In the genomic region with DNA sequence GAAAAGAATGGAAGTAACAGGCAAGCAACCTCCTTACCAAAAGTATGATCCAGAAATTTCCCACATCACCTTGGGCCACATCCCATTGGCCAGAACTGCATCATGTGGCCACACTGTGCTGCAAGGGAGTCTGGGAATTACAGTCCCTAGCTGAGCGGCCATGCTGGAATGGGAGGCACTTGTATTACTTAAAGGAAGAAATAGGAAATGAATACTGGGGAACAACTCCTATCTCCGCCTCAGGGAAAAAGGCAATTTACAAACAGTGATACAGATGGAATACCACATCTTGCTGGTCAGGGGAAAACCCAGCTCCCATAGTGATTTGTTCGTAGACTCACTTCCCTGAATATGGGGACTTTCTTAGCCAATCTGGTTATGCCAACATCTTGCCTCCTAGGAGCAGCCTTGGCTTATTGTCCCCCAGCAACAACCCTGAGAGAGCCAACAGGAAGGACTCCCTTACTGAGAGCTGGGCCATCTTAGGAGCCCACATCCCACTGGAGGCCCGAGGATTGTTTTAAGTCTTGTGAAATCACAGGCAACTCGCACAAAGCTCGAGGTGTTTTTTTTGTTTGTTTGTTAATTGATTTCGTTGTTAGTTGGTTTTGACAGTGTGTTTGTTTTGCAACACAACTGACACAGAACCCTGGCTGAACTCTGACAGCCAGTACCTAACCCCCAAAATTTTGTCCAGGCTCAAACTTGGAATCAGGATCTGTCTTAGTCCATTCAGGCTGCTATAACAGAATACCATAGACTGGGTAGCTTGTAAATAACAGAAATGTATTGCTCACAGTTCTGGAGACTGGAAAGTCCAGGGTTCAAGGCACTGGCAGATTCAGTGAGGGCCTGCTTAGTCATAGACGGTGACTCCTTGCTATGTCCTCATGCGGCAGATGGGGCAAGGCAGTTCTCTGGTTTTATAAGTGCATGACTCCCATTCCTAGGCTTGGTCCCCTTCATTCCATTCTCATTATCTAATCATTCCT, we compare ENCODE assay signal across 15 cellular contexts. TPM values are rescaled to one million over a fixed set of nuclear protein-coding genes. Genes with fewer than 3 reads are reported as not detected.
DNase-seq lines count a peak whose midpoint lies in the region; ATAC-seq, FAIRE-seq and TF ChIP-seq lines count a peak whose summit lies in the region.
"Had no signal": no experiment of that assay in that cellular context is flagged by ENCODE, and none has a peak within 500 bp of the region (broad histone marks: within the 10 kb centered on the region; RNA-seq: fewer than 3 reads in every experiment).

No MANE protein-coding gene starts in this region.

- no peak overlapping the region for H3K4me3 ChIP-seq in PC-3 (ENCODE audit: low read length)
- H3K4me3 ChIP-seq in naive thymus-derived CD4-positive, alpha-beta T cell (ENCODE audit: low read length) = no peak overlapping the region
- H3K4me3 ChIP-seq: gastrocnemius medialis had no signal

- H4K20me1 ChIP-seq in PC-3 (ENCODE audit: low read length) = no peaks in the 10 kb centered on the region

- ATAC-seq in PC-3 (peak; percentile 64), HG03457 (IDR thresholded peaks at IDR 0.05; ENCODE audit: unreplicated experiment) (no peak), left ventricle myocardium superior (no peak)
- ATAC-seq in naive thymus-derived CD4-positive, alpha-beta T cell = peak; percentile 66
- ATAC-seq: gastrocnemius medialis; stimulated activated memory B cell treated with anti-CD40 and anti-IgM and Interleukin-4, amounts not matched to agents 10 μg/mL and 1 μg/mL and 100 μg/mL, for 72 hours had no signal

- no peak for TF ChIP-seq POLR2A in GM12892 (IDR thresholded peaks at IDR 0.05; ENCODE audit: low read depth, low read length)

- DNase-seq in GM04503 (ENCODE audit: low read depth) (peak; percentile 80), PC-3 (peak; percentile 95), epithelial cell of prostate (ENCODE audit: low read depth, low spot score) (peak; percentile 90), left ventricle myocardium superior (no peak), GM12892 (ENCODE audit: insufficient read length) (no peak), 8988T (no peak)
- DNase-seq in naive thymus-derived CD4-positive, alpha-beta T cell = no peak
- DNase-seq: activated CD4-positive, alpha-beta T cell treated with anti-CD3 and anti-CD28 coated beads, Interleukin-2, amount 50 U/mL, for 48 hours; amygdala; gastrocnemius medialis; H7; SIG-M5 had no signal

- peaks cover 0 to 3% (median 0%) of the 10 kb centered on the region in 11 donors for H3K9me3 Mint-ChIP-seq in naive thymus-derived CD4-positive, alpha-beta T cell

- no peaks in the 10 kb centered on the region for H3K9me3 ChIP-seq in PC-3 (ENCODE audit: low read length)
- no peaks in the 10 kb centered on the region for H3K9me3 ChIP-seq in naive thymus-derived CD4-positive, alpha-beta T cell (ENCODE audit: control insufficient read depth in 2 of 3, low read length in 3 of 3)
- H3K9me3 ChIP-seq: gastrocnemius medialis had no signal

- H3K27ac Mint-ChIP-seq in naive thymus-derived CD4-positive, alpha-beta T cell = no peak overlapping the region
- H3K27ac Mint-ChIP-seq: stimulated activated memory B cell treated with anti-CD40 and anti-IgM and Interleukin-4, amounts not matched to agents 10 μg/mL and 1 μg/mL and 100 μg/mL, for 72 hours had no signal

- BruUV-seq in PC-3 (replicated peaks; lab: Mats Ljungman, UMichigan) = TSS peak; percentile 83

- peaks cover 21% of the 10 kb centered on the region for H3F3A ChIP-seq in PC-3 (ENCODE audit: low read length, unreplicated experiment)

- POLR2A ChIA-PET in PC-3 (lab: Charles Lee; ENCODE audit: unreplicated experiment) = no interaction called here
- POLR2A ChIA-PET in naive thymus-derived CD4-positive, alpha-beta T cell (lab: Charles Lee) = interaction anchor here (0.9 kb wide), 1 partner anchor 30 kb away, joined by 3 read pairs; no protein-coding TSS in a partner anchor

- H2AFZ ChIP-seq in PC-3 (ENCODE audit: low read length) = no peak overlapping the region

- no peaks in the 10 kb centered on the region for H3K27me3 ChIP-seq in PC-3 (ENCODE audit: low read length)
- H3K27me3 ChIP-seq in naive thymus-derived CD4-positive, alpha-beta T cell (ENCODE audit: control insufficient read depth in 2 of 2, insufficient read depth in 2 of 2, low read length in 2 of 2) = no peaks in the 10 kb centered on the region
- H3K27me3 ChIP-seq: gastrocnemius medialis had no signal

- peak overlapping the region; percentile 64 for H3K4me2 ChIP-seq in PC-3 (ENCODE audit: low read length)

- peak overlapping the region; percentile 51 for H3K9ac ChIP-seq in PC-3 (ENCODE audit: low read length)

- intact Hi-C loops in PC-3 (cut with micrococcal nuclease) = no loop called here
- intact Hi-C loops in naive thymus-derived CD4-positive, alpha-beta T cell (cut with micrococcal nuclease) = no loop called here
- intact Hi-C loops in left ventricle myocardium superior (cut with micrococcal nuclease) = no loop called here

- FAIRE-seq in GM12892 (lab: Jason Lieb, UNC) = no peak

- H3K36me3 Mint-ChIP-seq in naive thymus-derived CD4-positive, alpha-beta T cell = no peaks in the 10 kb centered on the region
- H3K36me3 Mint-ChIP-seq: stimulated activated memory B cell treated with anti-CD40 and anti-IgM and Interleukin-4, amounts not matched to agents 10 μg/mL and 1 μg/mL and 100 μg/mL, for 72 hours had no signal

- H3K9me2 ChIP-seq in PC-3 (replicated peaks; ENCODE audit: low read length) = no peaks in the 10 kb centered on the region

- no peak for TF ChIP-seq CTCF in PC-3 (conservative IDR thresholded peaks at IDR 0.05; ENCODE audit: low read depth, low read length)

- H3K4me1 Mint-ChIP-seq in naive thymus-derived CD4-positive, alpha-beta T cell = peaks cover 0 to 2% (median 0%) of the 10 kb centered on the region in 7 donors
- H3K4me1 Mint-ChIP-seq: stimulated activated memory B cell treated with anti-CD40 and anti-IgM and Interleukin-4, amounts not matched to agents 10 μg/mL and 1 μg/mL and 100 μg/mL, for 72 hours had no signal

- H3K27me3 Mint-ChIP-seq in naive thymus-derived CD4-positive, alpha-beta T cell = peaks cover 0 to 16% (median 7%) of the 10 kb centered on the region in 5 donors

- H3K27ac ChIP-seq in PC-3 (ENCODE audit: low read length) = peak overlapping the region; percentile 97
- peak overlapping the region; percentile 95 for H3K27ac ChIP-seq in epithelial cell of prostate
- no peak overlapping the region for H3K27ac ChIP-seq in naive thymus-derived CD4-positive, alpha-beta T cell (ENCODE audit: low read depth, low read length)
- H3K27ac ChIP-seq: gastrocnemius medialis had no signal

- H3K4me3 Mint-ChIP-seq in naive thymus-derived CD4-positive, alpha-beta T cell = no peak overlapping the region
- H3K4me3 Mint-ChIP-seq: stimulated activated memory B cell treated with anti-CD40 and anti-IgM and Interleukin-4, amounts not matched to agents 10 μg/mL and 1 μg/mL and 100 μg/mL, for 72 hours had no signal

- peaks cover 5% of the 10 kb centered on the region; the same call in 1 of the 2 replicates for H3K36me3 ChIP-seq in PC-3 (ENCODE audit: low read depth, low read length)
- no peaks in the 10 kb centered on the region for H3K36me3 ChIP-seq in naive thymus-derived CD4-positive, alpha-beta T cell (ENCODE audit: control insufficient read depth in 2 of 3, insufficient read depth in 3 of 3, low read length in 3 of 3)
- H3K36me3 ChIP-seq: gastrocnemius medialis had no signal

- peaks cover 3% of the 10 kb centered on the region; the same call in 1 of the 2 replicates for H3K79me2 ChIP-seq in PC-3 (ENCODE audit: low read length)

- CTCF ChIA-PET in PC-3 (lab: Charles Lee) = interaction anchor here (0.8 kb wide), 1 partner anchor 30 kb away, joined by 4 read pairs; no protein-coding TSS in a partner anchor
- CTCF ChIA-PET in naive thymus-derived CD4-positive, alpha-beta T cell (lab: Charles Lee) = no interaction called here

- H3K4me1 ChIP-seq in PC-3 (ENCODE audit: insufficient read depth, low read length) = peaks cover 56% of the 10 kb centered on the region
- no peaks in the 10 kb centered on the region for H3K4me1 ChIP-seq in naive thymus-derived CD4-positive, alpha-beta T cell (ENCODE audit: control insufficient read depth in 2 of 2, insufficient read depth in 2 of 2, low read length in 2 of 2)
- H3K4me1 ChIP-seq: gastrocnemius medialis had no signal

RNA-seq across cellular contexts. Expression of a gene that starts 14.9 kb away (rescaled TPM):
- 30.3 and 36.3 TPM in 2 replicates for total RNA-seq in PC-3 (2014; rRNA removed)
- total RNA-seq in naive thymus-derived CD4-positive, alpha-beta T cell = 10 to 100 TPM in 1 of 5 experiments, 1 to 10 TPM in 1, not detected in 3; 2.4 to 13.6 TPM
- not detected for polyA plus RNA-seq in naive thymus-derived CD4-positive, alpha-beta T cell
- total RNA-seq in left ventricle myocardium superior = 2.9 TPM
- polyA plus RNA-seq in GM12892 (2012; ENCODE audit: missing spikeins) = not detected

RNA-seq across cellular contexts. Expression of a gene that starts 29.5 kb away (rescaled TPM):
- total RNA-seq in PC-3 (2014; rRNA removed) (129 and 160 TPM in 2 replicates), left ventricle myocardium superior (261 TPM)
- 10 to 100 TPM in 4 of 5 experiments, 1 to 10 TPM in 1; 4.3 to 19.7 (median 13.1) TPM for total RNA-seq in naive thymus-derived CD4-positive, alpha-beta T cell
- 10 to 100 TPM; 17.0 to 30.8 TPM for polyA plus RNA-seq in naive thymus-derived CD4-positive, alpha-beta T cell
- 1.7 TPM for polyA plus RNA-seq in GM12892 (2012; ENCODE audit: missing spikeins)

RNA-seq across cellular contexts. Expression of a gene that starts 51.4 kb away (rescaled TPM):
- total RNA-seq in PC-3 (2014; rRNA removed) = 0.11 TPM in 1 of 2 replicates, not detected in the other
- total RNA-seq in naive thymus-derived CD4-positive, alpha-beta T cell = not detected
- polyA plus RNA-seq in naive thymus-derived CD4-positive, alpha-beta T cell = not detected
- total RNA-seq in left ventricle myocardium superior = 2.5 TPM
- polyA plus RNA-seq in GM12892 (2012; ENCODE audit: missing spikeins) = not detected
- total RNA-seq: mononuclear cell had no signal

RNA-seq across cellular contexts. Expression of a gene that starts 57.4 kb away (rescaled TPM):
- total RNA-seq in PC-3 (2014; rRNA removed) = 334 and 357 TPM in 2 replicates
- 100 to 1,000 TPM in 4 of 5 experiments, 10 to 100 TPM in 1; 96.9 to 173 (median 109) TPM for total RNA-seq in naive thymus-derived CD4-positive, alpha-beta T cell
- 100 to 1,000 TPM; 194 to 223 TPM for polyA plus RNA-seq in naive thymus-derived CD4-positive, alpha-beta T cell
- total RNA-seq in left ventricle myocardium superior = 135 TPM
- 143 TPM for polyA plus RNA-seq in GM12892 (2012; ENCODE audit: missing spikeins)

Comparison
In these comparisons a context has a peak if more than half of its experiments do, and no peak if none do; other contexts are left out.
1. DNase-seq: peak in GM04503 (single experiment), PC-3 (single experiment) and epithelial cell of prostate (single experiment); none in naive thymus-derived CD4-positive, alpha-beta T cell (0 of 9), left ventricle myocardium superior (single experiment), GM12892 (single experiment) and 8988T (single experiment).
2. ATAC-seq: peak in PC-3 (single experiment) and naive thymus-derived CD4-positive, alpha-beta T cell (single experiment); none in HG03457 (single experiment) and left ventricle myocardium superior (single experiment).